Comparison of ENCODE assay signal across 27 cellular contexts in the genomic region with DNA sequence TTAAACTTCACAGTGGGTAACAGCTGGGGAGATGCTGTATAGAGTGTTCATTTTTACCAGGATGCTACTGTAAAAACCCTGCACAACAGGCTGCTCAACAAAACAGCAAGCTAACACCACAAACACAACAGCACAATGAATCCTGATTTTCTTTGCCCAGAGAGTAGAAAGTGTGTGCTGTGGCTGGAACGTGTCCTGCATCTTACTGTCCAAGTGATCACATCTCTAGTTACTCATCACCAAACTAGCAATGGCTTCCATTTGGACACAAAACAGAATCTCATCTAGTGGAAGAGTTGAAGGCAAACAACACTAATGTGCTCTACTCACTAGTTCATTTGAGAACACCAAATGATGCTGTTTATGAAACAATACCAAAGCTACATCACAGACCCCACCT.
"Had no signal": no experiment of that assay in that cellular context is flagged by ENCODE, and none has a peak within 500 bp of the region (broad histone marks: within the 10 kb centered on the region; RNA-seq: fewer than 3 reads in every experiment).

No MANE protein-coding gene starts in this region.

- H3K27ac Mint-ChIP-seq: memory B cell; mesothelial cell of epicardium; naive B cell; natural killer cell treated with Interleukin-12 subunit alpha and Interleukin-12 subunit beta and Interleukin-15 and Interleukin-18, amount 100 ng/mL, for 72 hours; neural progenitor cell; stimulated activated naive B cell treated with anti-CD40 and anti-IgM and Interleukin-4, amounts not matched to agents 10 μg/mL and 1 μg/mL and 100 μg/mL, for 72 hours; stimulated activated naive CD8-positive, alpha-beta T cell treated with anti-CD3 and anti-CD28 coated beads, Interleukin-15, Interleukin-2, amounts not matched to agents 100 ng/mL and 50 ng/mL, for 24 hours had no signal

- H3K4me1 ChIP-seq: esophagus squamous epithelium, parathyroid adenoma, prostate gland, sigmoid colon, spleen, tibial nerve, upper lobe of right lung, uterus had no signal

- H3K36me3 Mint-ChIP-seq: mesothelial cell of epicardium; natural killer cell treated with Interleukin-12 subunit alpha and Interleukin-12 subunit beta and Interleukin-15 and Interleukin-18, amount 100 ng/mL, for 72 hours had no signal

- H3K36me3 ChIP-seq: gastrocnemius medialis, neural progenitor cell, prostate gland, thoracic aorta, upper lobe of right lung, uterus had no signal

- H3K9me3 ChIP-seq: esophagus squamous epithelium, gastrocnemius medialis, mucosa of descending colon, prostate gland, right atrium auricular region, sigmoid colon, spleen, thoracic aorta, tibial nerve, upper lobe of right lung, uterus had no signal

- H3K27me3 Mint-ChIP-seq: memory B cell; naive B cell; natural killer cell treated with Interleukin-12 subunit alpha and Interleukin-12 subunit beta and Interleukin-15 and Interleukin-18, amount 100 ng/mL, for 72 hours; stimulated activated naive B cell treated with anti-CD40 and anti-IgM and Interleukin-4, amounts not matched to agents 10 μg/mL and 1 μg/mL and 100 μg/mL, for 72 hours; stimulated activated naive CD8-positive, alpha-beta T cell treated with anti-CD3 and anti-CD28 coated beads, Interleukin-15, Interleukin-2, amounts not matched to agents 100 ng/mL and 50 ng/mL, for 24 hours had no signal

- H3K27me3 ChIP-seq: esophagus squamous epithelium, gastrocnemius medialis, neural progenitor cell, right atrium auricular region, sigmoid colon, spleen, tibial nerve, upper lobe of right lung, uterus had no signal

- H3K9me3 Mint-ChIP-seq: memory B cell; mesothelial cell of epicardium; naive B cell; natural killer cell treated with Interleukin-12 subunit alpha and Interleukin-12 subunit beta and Interleukin-15 and Interleukin-18, amount 100 ng/mL, for 72 hours; neural progenitor cell; stimulated activated naive B cell treated with anti-CD40 and anti-IgM and Interleukin-4, amounts not matched to agents 10 μg/mL and 1 μg/mL and 100 μg/mL, for 72 hours; stimulated activated naive CD8-positive, alpha-beta T cell treated with anti-CD3 and anti-CD28 coated beads, Interleukin-15, Interleukin-2, amounts not matched to agents 100 ng/mL and 50 ng/mL, for 24 hours had no signal

- H3K27ac ChIP-seq: coronary artery, esophagus squamous epithelium, gastrocnemius medialis, neural progenitor cell, parathyroid adenoma, prostate gland, right atrium auricular region, sigmoid colon, skin epidermis, spleen, tibial nerve, upper lobe of right lung, uterus had no signal

- DNase-seq: dermis blood vessel endothelial cell; effector memory CD4-positive, alpha-beta T cell; esophagus squamous epithelium; foreskin fibroblast; gastrocnemius medialis; head of caudate nucleus; mucosa of descending colon; naive B cell; sigmoid colon; spleen; stimulated activated naive B cell treated with anti-CD40 and anti-IgM and Interleukin-4, amounts not matched to agents 10 μg/mL and 1 μg/mL and 100 μg/mL, for 72 hours; upper lobe of right lung; uterus had no signal

- H3K4me3 ChIP-seq: coronary artery, esophagus squamous epithelium, gastrocnemius medialis, lung, mucosa of descending colon, neural progenitor cell, prostate gland, right atrium auricular region, sigmoid colon, skin epidermis, spleen, thoracic aorta, tibial nerve, upper lobe of right lung, uterus had no signal

- H3K4me3 Mint-ChIP-seq: memory B cell; mesothelial cell of epicardium; naive B cell; natural killer cell treated with Interleukin-12 subunit alpha and Interleukin-12 subunit beta and Interleukin-15 and Interleukin-18, amount 100 ng/mL, for 72 hours; neural progenitor cell; stimulated activated naive B cell treated with anti-CD40 and anti-IgM and Interleukin-4, amounts not matched to agents 10 μg/mL and 1 μg/mL and 100 μg/mL, for 72 hours; stimulated activated naive CD8-positive, alpha-beta T cell treated with anti-CD3 and anti-CD28 coated beads, Interleukin-15, Interleukin-2, amounts not matched to agents 100 ng/mL and 50 ng/mL, for 24 hours had no signal

- ATAC-seq: gastrocnemius medialis; left lobe of liver; mucosa of descending colon; natural killer cell treated with Interleukin-12 subunit alpha and Interleukin-12 subunit beta and Interleukin-15 and Interleukin-18, amount 100 ng/mL, for 72 hours; stimulated activated naive B cell treated with anti-CD40 and anti-IgM and Interleukin-4, amounts not matched to agents 10 μg/mL and 1 μg/mL and 100 μg/mL, for 72 hours; upper lobe of right lung had no signal
